ENCODE assay signal across 16 cellular contexts in the genomic region with DNA sequence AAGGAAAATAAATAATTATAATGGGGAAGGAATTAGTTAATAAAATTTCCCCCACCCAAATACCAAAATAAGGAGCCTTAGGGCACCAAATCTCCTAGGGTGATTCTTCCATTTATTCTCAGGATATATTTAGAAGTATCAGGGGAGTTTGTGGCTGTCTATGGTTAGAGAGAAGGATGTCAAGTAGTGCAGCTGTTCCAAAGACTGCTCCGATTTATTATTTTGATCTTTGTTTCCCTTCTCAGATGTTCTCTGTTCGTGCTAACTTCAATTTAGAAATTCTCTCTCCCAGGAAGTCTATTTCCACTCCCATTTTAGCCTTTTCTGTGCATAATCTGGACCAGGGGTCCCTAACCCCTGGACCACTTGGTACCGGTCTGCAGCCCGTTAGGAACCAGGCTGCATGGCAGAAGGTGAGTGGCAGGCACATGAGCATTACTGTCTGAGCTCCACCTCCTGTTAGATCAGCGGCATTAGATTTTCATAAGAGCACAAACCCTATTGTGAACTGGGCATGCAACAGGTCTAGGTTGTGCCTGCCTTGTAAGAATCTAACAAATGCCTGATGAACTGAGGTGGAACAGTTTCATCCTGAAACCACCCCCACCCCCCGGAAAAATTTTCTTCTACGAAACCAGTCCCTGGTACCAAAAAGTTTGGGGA.
DNase-seq lines count a peak whose midpoint lies in the region; ATAC-seq and TF ChIP-seq lines count a peak whose summit lies in the region.
"Had no signal": no experiment of that assay in that cellular context is flagged by ENCODE, and none has a peak within 500 bp of the region (broad histone marks: within the 10 kb centered on the region; RNA-seq: fewer than 3 reads in every experiment).

No MANE protein-coding gene starts in this region.

- H3K27ac ChIP-seq in brain microvascular endothelial cell = no peak overlapping the region
- H3K27ac ChIP-seq: neutrophil had no signal

- H3K4me3 ChIP-seq in brain microvascular endothelial cell (ENCODE audit: low read depth, low read length) = no peak overlapping the region
- peak overlapping the region; percentile 20 for H3K4me3 ChIP-seq in retinal pigment epithelial cell (ENCODE audit: low read length)

- peak; percentile 14 for DNase-seq in DMS153 (lab: John Stamatoyannopoulos, UW)
- DNase-seq in DMS153 treated with DMSO at 0.1 percent for 48 hours (lab: John Stamatoyannopoulos, UW; ENCODE audit: unreplicated experiment) = no peak
- DNase-seq in NCI-H510A treated with DMSO at 0.1 percent for 48 hours (lab: John Stamatoyannopoulos, UW) = peak; percentile 30
- DNase-seq in brain microvascular endothelial cell = no peak
- no peak for DNase-seq in retinal pigment epithelial cell (ENCODE audit: low read depth)
- DNase-seq: 8988T; activated CD8-positive, alpha-beta memory T cell treated with anti-CD3 and anti-CD28 coated beads for 24 hours; activated effector memory CD4-positive, alpha-beta T cell treated with Interleukin-2 at 50 U/mL for 16 hours; dermis blood vessel endothelial cell; NCI-H1105 treated with DMSO at 0.1 percent for 48 hours; NCI-H69; SIG-M5 had no signal

- ATAC-seq in HG03432 (IDR thresholded peaks at IDR 0.05; ENCODE audit: unreplicated experiment) (no peak), GM21825 (IDR thresholded peaks at IDR 0.05; ENCODE audit: unreplicated experiment) (no peak), HG03108 (IDR thresholded peaks at IDR 0.05; ENCODE audit: unreplicated experiment) (no peak)

- no peaks in the 10 kb centered on the region for H3K36me3 ChIP-seq in brain microvascular endothelial cell (replicated peaks)
- H3K36me3 ChIP-seq: neutrophil had no signal

- TF ChIP-seq CTCF in brain microvascular endothelial cell (IDR thresholded peaks at IDR 0.05; ENCODE audit: low read depth, low read length, missing control alignments) = peak; percentile 6
- TF ChIP-seq CTCF in retinal pigment epithelial cell (conservative IDR thresholded peaks at IDR 0.05; ENCODE audit: low read depth, low read length) = no peak

- H3K27me3 ChIP-seq in brain microvascular endothelial cell (replicated peaks) = no peaks in the 10 kb centered on the region

- in situ Hi-C loops in brain microvascular endothelial cell (cut with HindIII; ENCODE audit: low pct_ligation_motif_present, low sequenced_read_pairs) = no loop called here

Comparison
In these comparisons a context has a peak if more than half of its experiments do, and no peak if none do; other contexts are left out.
1. DNase-seq: peak in DMS153 (single experiment) and NCI-H510A treated with DMSO at 0.1 percent for 48 hours (single experiment); none in DMS153 treated with DMSO at 0.1 percent for 48 hours (single experiment), brain microvascular endothelial cell (single experiment) and retinal pigment epithelial cell (single experiment).